ENCODE assay signal across 9 cellular contexts in genomic region chr3:182925330-182925943, GRCh38. TPM values are rescaled to one million over a fixed set of nuclear protein-coding genes. Genes with fewer than 3 reads are reported as not detected.
A peak's percentile ranks its signal among the peaks of the same experiment; 100 is the strongest.
DNase-seq lines count a peak whose midpoint lies in the region; ATAC-seq and TF ChIP-seq lines count a peak whose summit lies in the region.
"Had no signal": no experiment of that assay in that cellular context is flagged by ENCODE, and none has a peak within 500 bp of the region (broad histone marks: within the 10 kb centered on the region; RNA-seq: fewer than 3 reads in every experiment).

No MANE protein-coding gene starts in this region.

- H3K27ac ChIP-seq in dorsolateral prefrontal cortex, result no peak overlapping the region
- H3K27ac ChIP-seq in spleen, result peak overlapping the region in 2 of 8 donors; percentile 26 to 37
- H3K27ac ChIP-seq: HL-60 had no signal

- DNase-seq in left cardiac atrium, result peak; percentile 54
- no peak for DNase-seq in NCI-H1417 (lab: John Stamatoyannopoulos, UW)
- no peak for DNase-seq in dorsolateral prefrontal cortex
- DNase-seq in SHP77 treated with DMSO at 0.1 percent for 48 hours (lab: John Stamatoyannopoulos, UW), result no peak
- DNase-seq in spleen, result no peak

- 66 to 79% (median 78%) methylated on average over 4 of the region's 4 CpGs for WGBS in spleen, 5 donors

- peaks cover 0 to 4% (median 0%) of the 10 kb centered on the region in 8 donors for H3K9me3 ChIP-seq in spleen

- TF ChIP-seq CTCF in dorsolateral prefrontal cortex (IDR thresholded peaks at IDR 0.05 in 54 of 56, conservative IDR thresholded peaks at IDR 0.05 in 2 of 56; ENCODE audit: low read depth in 1 of 56, partially characterized antibody in 56 of 56), result no peak
- no peak for TF ChIP-seq CTCF in spleen (IDR thresholded peaks at IDR 0.05 in 8 of 11, conservative IDR thresholded peaks at IDR 0.05 in 3 of 11)

- H3K4me3 ChIP-seq in dorsolateral prefrontal cortex, result no peak overlapping the region
- H3K4me3 ChIP-seq in spleen, result no peak overlapping the region

- H3K4me1 ChIP-seq in spleen, result no peaks in the 10 kb centered on the region

- TF ChIP-seq POLR2A in spleen (IDR thresholded peaks at IDR 0.05), result no peak

- intact Hi-C loops in left cardiac atrium (cut with DNase I), result no loop called here
- intact Hi-C loops in dorsolateral prefrontal cortex (cut with DNase I), result no loop called here
- intact Hi-C loops in spleen (cut with DNase I; ENCODE audit: low total_unique reads), result no loop called here

- H3K36me3 ChIP-seq in spleen, result peaks cover 0 to 19% (median 0%) of the 10 kb centered on the region in 6 donors

- H3K27me3 ChIP-seq in dorsolateral prefrontal cortex (no peaks in the 10 kb centered on the region), spleen (replicated peaks in 1 of 7) (no peaks in the 10 kb centered on the region)

- ATAC-seq in GM18499 (IDR thresholded peaks at IDR 0.05; ENCODE audit: insufficient read depth, unreplicated experiment) (peak; percentile 89), GM21717 (IDR thresholded peaks at IDR 0.05; ENCODE audit: unreplicated experiment) (peak; percentile 97), HG03575 (IDR thresholded peaks at IDR 0.05; ENCODE audit: extremely low read depth, insufficient number of reproducible peaks, low FRiP score, unreplicated experiment) (peak; percentile 83), left cardiac atrium (peak; percentile 82 to 87)

RNA-seq across cellular contexts. Expression of gene DCUN1D1, which starts 54.9 kb away (rescaled TPM):
- total RNA-seq in left cardiac atrium, result 10 to 100 TPM; 30.5 to 31.2 TPM
- 10 to 100 TPM; 49.4 to 86.8 (median 66.2) TPM for total RNA-seq in dorsolateral prefrontal cortex
- 10 to 100 TPM; 26.7 to 59.3 (median 38.2) TPM for total RNA-seq in spleen
- polyA plus RNA-seq in spleen, result 1 to 10 TPM; 5.4 to 8.4 (median 6.9) TPM
